ENCODE assay signal across 10 cellular contexts in the genomic region with DNA sequence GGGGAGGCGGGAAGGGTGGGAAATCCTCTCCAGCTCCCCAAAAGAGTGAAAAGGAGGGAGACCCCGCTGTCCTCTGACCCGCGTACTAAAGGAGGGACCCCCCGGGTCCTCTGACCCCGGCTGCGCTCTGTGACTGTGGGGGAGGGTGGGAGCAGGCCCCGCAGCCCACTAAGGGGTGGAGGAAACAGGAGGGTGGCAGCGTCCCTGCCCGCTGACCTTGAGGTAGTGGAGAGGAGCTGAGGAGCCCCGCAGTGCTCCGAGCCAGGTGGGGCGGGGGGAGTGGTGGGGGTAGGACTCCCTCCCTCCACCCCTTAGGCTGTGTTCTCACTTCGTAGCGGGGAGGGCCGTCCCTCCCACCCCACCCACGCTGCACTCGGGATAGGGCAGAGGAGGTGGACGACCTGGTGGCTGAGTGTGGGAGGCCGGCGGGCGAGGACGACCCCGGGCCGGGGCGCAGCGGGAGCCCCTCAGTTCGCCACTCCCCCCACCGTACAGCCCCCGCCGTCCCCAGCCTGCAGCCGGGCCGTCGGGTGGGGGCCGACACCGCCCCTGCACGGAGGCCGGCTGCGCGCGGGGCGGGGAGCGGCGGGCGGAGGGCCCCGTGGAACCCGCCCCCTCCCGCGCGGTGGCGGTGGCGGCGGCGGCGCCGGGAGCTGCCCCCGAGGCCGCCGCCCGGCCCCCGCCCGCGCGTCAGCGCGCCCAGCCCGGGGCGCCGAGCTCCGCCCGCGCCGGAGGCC. TPM values are rescaled to one million over a fixed set of nuclear protein-coding genes. Genes with fewer than 3 reads are reported as not detected.
DNase-seq lines count a peak whose midpoint lies in the region; ATAC-seq and TF ChIP-seq lines count a peak whose summit lies in the region.
"Had no signal": no experiment of that assay in that cellular context is flagged by ENCODE, and none has a peak within 500 bp of the region (broad histone marks: within the 10 kb centered on the region; RNA-seq: fewer than 3 reads in every experiment).

A gene (plus strand): TSS at position 707 of the 737 bp plus-strand sequence. CDS start 159 bp downstream, outside the sequence.

- intact Hi-C loops in psoas muscle (cut with DNase I) = loop anchor here (2.0 to 10.0 kb wide), 7 partner anchors 42 to 419 kb away; no protein-coding TSS in a partner anchor

- peak; percentile 23 to 53 (median 39) for ATAC-seq in psoas muscle

- H3K9me3 ChIP-seq in ES-I3 (ENCODE audit: control insufficient read depth, insufficient read depth, low read length) = no peaks in the 10 kb centered on the region
- no peaks in the 10 kb centered on the region for H3K9me3 ChIP-seq in adipocyte (ENCODE audit: control insufficient read depth, low read length)
- no peaks in the 10 kb centered on the region for H3K9me3 ChIP-seq in iPS-15b (ENCODE audit: control insufficient read depth, insufficient read depth, low read length)
- no peaks in the 10 kb centered on the region for H3K9me3 ChIP-seq in psoas muscle
- H3K9me3 ChIP-seq: right lobe of liver had no signal

- H3K27ac ChIP-seq in psoas muscle = peak within 1 kb of the TSS; percentile 94
- H3K27ac ChIP-seq: right lobe of liver had no signal

- H3K4me1 ChIP-seq in ES-I3 (ENCODE audit: insufficient read depth, low read length) = peaks cover 44% of the 10 kb centered on the region
- H3K4me1 ChIP-seq in adipocyte (ENCODE audit: control insufficient read depth, insufficient read depth, low read length) = peaks cover 4% of the 10 kb centered on the region
- peaks cover 11% of the 10 kb centered on the region for H3K4me1 ChIP-seq in iPS-15b (ENCODE audit: control insufficient read depth, insufficient read depth, low read length)
- H3K4me1 ChIP-seq in psoas muscle = peaks cover 22% of the 10 kb centered on the region
- H3K4me1 ChIP-seq: right lobe of liver had no signal

- H3K9ac ChIP-seq in ES-I3 (ENCODE audit: low read depth, low read length) (peak within 1 kb of the TSS; percentile 88), adipocyte (ENCODE audit: low read length) (no peak within 1 kb of the TSS), iPS-15b (ENCODE audit: low read depth, low read length) (peak within 1 kb of the TSS; percentile 71)

- H3K27me3 ChIP-seq in adipocyte (replicated peaks; ENCODE audit: control insufficient read depth, insufficient read depth, low read length) (peaks cover 28% of the 10 kb centered on the region), iPS-15b (ENCODE audit: control insufficient read depth, insufficient read depth, low read length) (peaks cover 6% of the 10 kb centered on the region), psoas muscle (ENCODE audit: insufficient read depth in 3 of 3, low read length in 2 of 3) (no peaks in the 10 kb centered on the region)

- no peak for DNase-seq in adipocyte (ENCODE audit: low read depth)
- peak; percentile 36 to 69 for DNase-seq in psoas muscle
- DNase-seq in GM20000 (ENCODE audit: low spot score) = no peak
- DNase-seq in stimulated activated CD4-positive, alpha-beta T cell treated with anti-CD3 and anti-CD28 coated beads, Interleukin-1b, Interleukin-23, amount 100 ng/mL, for 48 hours = no peak
- DNase-seq in NCI-H1048 (lab: John Stamatoyannopoulos, UW) = no peak
- no peak for DNase-seq in stimulated activated CD4-positive, alpha-beta T cell treated with anti-CD3 and anti-CD28 coated beads, Interleukin-4, amount 100 ng/mL, for 1 hour
- DNase-seq: COR-L47, right lobe of liver had no signal

- H3K36me3 ChIP-seq in ES-I3 (ENCODE audit: insufficient read depth, low read length) (no peaks in the 10 kb centered on the region), adipocyte (ENCODE audit: control insufficient read depth, insufficient read depth, low read length, severe bottlenecking) (no peaks in the 10 kb centered on the region), iPS-15b (ENCODE audit: control insufficient read depth, insufficient read depth, low read length) (no peaks in the 10 kb centered on the region), psoas muscle (ENCODE audit: insufficient read depth in 1 of 2, low read depth in 1 of 2) (no peaks in the 10 kb centered on the region)
- H3K36me3 ChIP-seq: right lobe of liver had no signal

- TF ChIP-seq CTCF in psoas muscle (IDR thresholded peaks at IDR 0.05) (no peak), GM20000 (IDR thresholded peaks at IDR 0.05; ENCODE audit: extremely low read depth, missing control alignments) (no peak)

- H3K4me3 ChIP-seq in adipocyte (ENCODE audit: low read length) (peak within 1 kb of the TSS; percentile 70), iPS-15b (ENCODE audit: low read depth, low read length) (peak within 1 kb of the TSS; percentile 76), psoas muscle (peak within 1 kb of the TSS; percentile 81)

- 2 to 5% (median 3%) methylated on average over 24 to 56 of the region's 73 CpGs for WGBS in psoas muscle, 3 donors

RNA-seq across cellular contexts. Expression of the gene that starts here (rescaled TPM):
- total RNA-seq in psoas muscle = 10 to 100 TPM; 55.1 to 91.4 (median 79.7) TPM
- polyA plus RNA-seq in psoas muscle = 10 to 100 TPM; 24.3 to 37.4 (median 35.0) TPM

Comparison
In these comparisons a context has a peak if more than half of its experiments do, and no peak if none do; other contexts are left out.
1. DNase-seq: peak in psoas muscle (2 of 2); none in adipocyte (single experiment), GM20000 (single experiment), stimulated activated CD4-positive, alpha-beta T cell treated with anti-CD3 and anti-CD28 coated beads, Interleukin-1b, Interleukin-23, amount 100 ng/mL, for 48 hours (single experiment), NCI-H1048 (single experiment) and stimulated activated CD4-positive, alpha-beta T cell treated with anti-CD3 and anti-CD28 coated beads, Interleukin-4, amount 100 ng/mL, for 1 hour (single experiment).
2. Peak in every context shown above with its lines, with median percentiles within 50 percentile points of each other: H3K4me3 ChIP-seq.